ENCODE assay signal across 10 cellular contexts in the genomic region with DNA sequence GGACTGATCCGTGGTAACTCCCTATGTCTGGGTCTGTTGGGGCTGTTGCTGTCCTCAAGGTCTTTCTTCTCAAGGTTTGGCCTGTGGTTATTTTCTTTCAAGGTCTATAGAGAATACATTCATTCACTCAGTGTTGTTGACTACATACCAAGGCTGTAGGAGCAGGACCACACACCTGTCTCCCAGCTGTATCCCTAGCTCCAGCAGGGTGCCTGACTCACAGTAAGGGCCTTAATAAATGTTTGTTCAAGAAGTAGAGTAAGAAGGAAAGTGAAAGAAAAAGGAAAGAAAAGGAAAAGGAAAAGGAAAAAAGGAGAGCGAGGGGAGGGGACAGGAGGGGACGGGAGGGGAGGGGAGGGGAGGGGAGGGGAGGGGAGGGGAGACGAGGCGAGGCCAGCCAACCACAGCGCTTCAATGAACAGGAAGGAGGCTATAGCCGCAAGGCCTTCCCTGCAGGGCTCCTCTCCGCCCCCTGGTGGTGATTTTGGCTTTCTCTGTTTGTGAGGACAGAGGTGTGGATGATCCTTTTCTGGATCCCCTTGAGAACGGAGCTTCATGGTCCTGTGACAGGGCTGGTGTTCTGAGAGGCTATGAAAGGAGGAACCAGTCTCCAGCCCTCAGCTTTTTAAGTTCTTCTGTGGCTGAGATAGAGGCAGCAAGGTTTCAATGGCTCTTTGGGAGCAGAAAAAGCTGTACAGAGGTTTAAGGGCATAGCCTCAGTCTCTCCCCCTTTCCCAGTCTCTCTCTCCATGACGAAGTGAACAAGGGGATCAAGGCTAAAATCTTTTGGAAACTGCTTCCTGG. TPM values are rescaled to one million over a fixed set of nuclear protein-coding genes. Genes with fewer than 3 reads are reported as not detected.
DNase-seq lines count a peak whose midpoint lies in the region; ATAC-seq and TF ChIP-seq lines count a peak whose summit lies in the region.
"Had no signal": no experiment of that assay in that cellular context is flagged by ENCODE, and none has a peak within 500 bp of the region (broad histone marks: within the 10 kb centered on the region; RNA-seq: fewer than 3 reads in every experiment).

No MANE protein-coding gene starts in this region.

- H3K36me3 ChIP-seq in effector memory CD4-positive, alpha-beta T cell (ENCODE audit: control insufficient read depth, insufficient read depth, low read length), result no peaks in the 10 kb centered on the region

- H3K27ac ChIP-seq in effector memory CD4-positive, alpha-beta T cell (ENCODE audit: insufficient read depth, low read length, poor library complexity, severe bottlenecking), result no peak overlapping the region

- no peaks in the 10 kb centered on the region for H3K36me3 Mint-ChIP-seq in activated CD4-positive, alpha-beta T cell treated with anti-CD3 and anti-CD28 coated beads for 36 hours (ENCODE audit: low read depth)

- H3K4me3 Mint-ChIP-seq in activated CD4-positive, alpha-beta T cell treated with anti-CD3 and anti-CD28 coated beads for 36 hours, result no peak overlapping the region
- H3K4me3 Mint-ChIP-seq: activated B cell treated with CpG ODN at 0.5 μM for 24 hours had no signal

- no peak overlapping the region for H3K4me3 ChIP-seq in LNCaP clone FGC (ENCODE audit: low read depth, low read length)
- no peak overlapping the region for H3K4me3 ChIP-seq in effector memory CD4-positive, alpha-beta T cell (ENCODE audit: insufficient read depth, low read depth, low read length, poor library complexity, severe bottlenecking)

- intact Hi-C loops in activated CD4-positive, alpha-beta T cell treated with anti-CD3 and anti-CD28 coated beads for 36 hours (cut with DNase I, micrococcal nuclease), result no loop called here

- no peaks in the 10 kb centered on the region for H3K27me3 Mint-ChIP-seq in activated CD4-positive, alpha-beta T cell treated with anti-CD3 and anti-CD28 coated beads for 36 hours

- peak; percentile 62 for TF ChIP-seq CTCF in LNCaP clone FGC (IDR thresholded peaks at IDR 0.05; ENCODE audit: control insufficient read depth, extremely low read depth, insufficient read depth)

- H3K4me1 ChIP-seq in effector memory CD4-positive, alpha-beta T cell (ENCODE audit: control insufficient read depth, insufficient read depth, low read length, poor library complexity, severe bottlenecking), result peaks cover 5% of the 10 kb centered on the region

- H3K4me1 Mint-ChIP-seq in activated CD4-positive, alpha-beta T cell treated with anti-CD3 and anti-CD28 coated beads for 36 hours, result peaks cover 5% of the 10 kb centered on the region

- H3K27ac Mint-ChIP-seq in activated CD4-positive, alpha-beta T cell treated with anti-CD3 and anti-CD28 coated beads for 36 hours, result no peak overlapping the region
- H3K27ac Mint-ChIP-seq: activated B cell treated with CpG ODN at 0.5 μM for 24 hours had no signal

- no peaks in the 10 kb centered on the region for H3K27me3 ChIP-seq in effector memory CD4-positive, alpha-beta T cell (replicated peaks; ENCODE audit: control insufficient read depth, insufficient read depth, low read length, poor library complexity, severe bottlenecking)

- peak; percentile 75 for ATAC-seq in activated CD4-positive, alpha-beta T cell treated with anti-CD3 and anti-CD28 coated beads for 36 hours
- ATAC-seq in HG02840 (IDR thresholded peaks at IDR 0.05; ENCODE audit: low FRiP score, unreplicated experiment), result no peak
- no peak for ATAC-seq in HG03175 (IDR thresholded peaks at IDR 0.05; ENCODE audit: unreplicated experiment)

- peaks cover 23% of the 10 kb centered on the region for H3K9me3 Mint-ChIP-seq in activated CD4-positive, alpha-beta T cell treated with anti-CD3 and anti-CD28 coated beads for 36 hours (ENCODE audit: low read depth)

- DNase-seq in ELR (ENCODE audit: low read depth) (peak; percentile 77), LNCaP clone FGC (ENCODE audit: low read depth) (peak; percentile 15), NCI-H2107 treated with DMSO at 0.1 percent for 48 hours (lab: John Stamatoyannopoulos, UW; ENCODE audit: unreplicated experiment) (no peak)
- peak; percentile 83 for DNase-seq in activated CD4-positive, alpha-beta T cell treated with anti-CD3 and anti-CD28 coated beads for 36 hours
- peak; percentile 34 to 66 (median 56) for DNase-seq in effector memory CD4-positive, alpha-beta T cell
- peak; percentile 25 to 35 for DNase-seq in stimulated activated CD4-positive, alpha-beta T cell treated with anti-CD3 and anti-CD28 coated beads, Interleukin-15, amount 100 ng/mL, for 1 hour (ENCODE audit: low read depth in 1 of 2, low spot score in 1 of 2)
- DNase-seq: activated B cell treated with CpG ODN at 0.5 μM for 24 hours had no signal

- POLR2A ChIA-PET in activated CD4-positive, alpha-beta T cell treated with anti-CD3 and anti-CD28 coated beads for 36 hours (lab: Charles Lee), result no interaction called here

- CTCF ChIA-PET in activated CD4-positive, alpha-beta T cell treated with anti-CD3 and anti-CD28 coated beads for 36 hours (lab: Charles Lee), result interaction anchor here (0.5 to 1.4 kb wide), 8 partner anchors 9 to 1006 kb away, joined by 3 to 6 read pairs (median 3); no protein-coding TSS in a partner anchor

- H3K9me3 ChIP-seq in effector memory CD4-positive, alpha-beta T cell (ENCODE audit: control insufficient read depth, low read length), result peaks cover 10% of the 10 kb centered on the region

RNA-seq across cellular contexts. Expression of gene LCE5A, which starts 30.6 kb away (rescaled TPM):
- not detected for total RNA-seq in activated CD4-positive, alpha-beta T cell treated with anti-CD3 and anti-CD28 coated beads for 36 hours
- total RNA-seq: activated B cell treated with CpG ODN at 0.5 μM for 24 hours, temporal lobe had no signal

RNA-seq across cellular contexts. Expression of gene CRCT1, which starts 34.3 kb away (rescaled TPM):
- total RNA-seq in activated CD4-positive, alpha-beta T cell treated with anti-CD3 and anti-CD28 coated beads for 36 hours, result not detected
- total RNA-seq: activated B cell treated with CpG ODN at 0.5 μM for 24 hours, temporal lobe had no signal
